17 cellular contexts compared by ENCODE assay signal in genomic region chr3:192364296-192364695, GRCh38.
"Had no signal": no experiment of that assay in that cellular context is flagged by ENCODE, and none has a peak within 500 bp of the region (broad histone marks: within the 10 kb centered on the region; RNA-seq: fewer than 3 reads in every experiment).

No MANE protein-coding gene starts in this region.

- H3K4me2 ChIP-seq: hepatocyte, neural progenitor cell had no signal

- FAIRE-seq: kidney, small intestine had no signal

- H2AFZ ChIP-seq: hepatocyte, neural progenitor cell had no signal

- H3K27ac ChIP-seq: dorsolateral prefrontal cortex, hepatocyte, left ventricle myocardium inferior, lower lobe of right lung, neural progenitor cell, ovary had no signal

- H3K79me2 ChIP-seq: hepatocyte had no signal

- ATAC-seq: left cardiac atrium; lower lobe of right lung; natural killer cell treated with Interleukin-12 subunit alpha and Interleukin-12 subunit beta and Interleukin-15 and Interleukin-18, amount 100 ng/mL, for 72 hours; right cardiac atrium had no signal

- H3K36me3 ChIP-seq: lower lobe of right lung, neural progenitor cell, ovary had no signal

- DNase-seq: effector CD8-positive, alpha-beta T cell; foreskin melanocyte; head of caudate nucleus; kidney; left cardiac atrium; left ventricle myocardium inferior; lower lobe of right lung; nucleus accumbens; ovary; right cardiac atrium; small intestine; stimulated activated CD4-positive, alpha-beta T cell treated with anti-CD3 and anti-CD28 coated beads, Interleukin-12 subunit alpha, Interleukin-12 subunit beta, amount 100 ng/mL, for 4 hours; stimulated activated naive CD4-positive, alpha-beta T cell treated with Interleukin-2 at 50 U/mL for 16 hours had no signal

- H3K9me3 ChIP-seq: left ventricle myocardium inferior, lower lobe of right lung, ovary had no signal

- H3K4me3 ChIP-seq: dorsolateral prefrontal cortex, hepatocyte, left ventricle myocardium inferior, lower lobe of right lung, neural progenitor cell, ovary had no signal

- H3K9ac ChIP-seq: neural progenitor cell had no signal

- H3K27me3 ChIP-seq: hepatocyte, neural progenitor cell, ovary had no signal

- H3K4me1 ChIP-seq: lower lobe of right lung had no signal
